18 cellular contexts compared by ENCODE assay signal in the genomic region with DNA sequence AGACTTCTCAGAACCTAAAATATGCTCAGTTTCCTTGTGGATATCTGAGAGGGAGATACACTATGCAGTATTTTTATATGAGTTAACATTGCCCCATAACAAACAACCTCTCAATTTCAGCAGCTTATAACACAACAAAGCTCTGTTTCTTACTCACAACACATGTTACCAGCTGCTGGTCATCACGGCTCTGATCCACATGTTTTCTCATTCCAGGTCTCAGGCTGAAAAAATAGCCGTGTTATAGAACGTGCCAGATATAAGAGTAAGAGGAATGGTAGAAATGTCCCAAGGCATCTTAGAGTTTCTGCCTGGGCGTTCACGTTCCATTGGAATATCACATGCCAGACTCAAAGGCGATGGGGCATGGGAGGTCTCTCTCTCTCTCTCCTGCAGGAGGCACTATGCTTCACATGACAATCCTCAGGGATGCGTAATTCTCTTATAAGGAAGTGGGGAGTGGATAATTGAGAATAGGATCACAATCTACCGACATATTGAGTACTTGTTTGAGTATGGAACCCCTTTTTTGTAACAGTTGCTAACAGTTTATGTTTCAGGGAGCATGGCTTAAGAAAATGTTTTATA.
DNase-seq lines count a peak whose midpoint lies in the region; ATAC-seq and TF ChIP-seq lines count a peak whose summit lies in the region.
"Had no signal": no experiment of that assay in that cellular context is flagged by ENCODE, and none has a peak within 500 bp of the region (broad histone marks: within the 10 kb centered on the region; RNA-seq: fewer than 3 reads in every experiment).

No MANE protein-coding gene starts in this region.

- no peak overlapping the region for H3K9ac ChIP-seq in IMR-90 (ENCODE audit: low read depth, low read length)
- H3K9ac ChIP-seq in endodermal cell (ENCODE audit: extremely low read depth, low read length, poor library complexity, severe bottlenecking), result no peak overlapping the region
- no peak overlapping the region for H3K9ac ChIP-seq in mammary epithelial cell (ENCODE audit: insufficient read depth, low read length)

- no peak overlapping the region for H4K5ac ChIP-seq in IMR-90 (ENCODE audit: low read depth, low read length)

- H2AK9ac ChIP-seq in IMR-90 (replicated peaks; ENCODE audit: low read depth, low read length, poor library complexity), result no peak overlapping the region

- POLR2A ChIA-PET in A673 (lab: Charles Lee; ENCODE audit: low non-redundant PET) (interaction anchor here (0.7 kb wide), 1 partner anchor 39 kb away, joined by 4 read pairs; no protein-coding TSS in a partner anchor), IMR-90 (lab: Charles Lee; ENCODE audit: unreplicated experiment) (no interaction called here)

- no peaks in the 10 kb centered on the region for H3K36me3 ChIP-seq in A673 (ENCODE audit: insufficient read depth, low read length, poor library complexity, severe bottlenecking)
- H3K36me3 ChIP-seq in IMR-90 (ENCODE audit: control insufficient read depth, insufficient read depth, low read length), result no peaks in the 10 kb centered on the region
- H3K36me3 ChIP-seq in endodermal cell (ENCODE audit: control insufficient read depth, insufficient read depth, low read length), result no peaks in the 10 kb centered on the region
- H3K36me3 ChIP-seq in mammary epithelial cell (ENCODE audit: insufficient read depth, low read length), result no peaks in the 10 kb centered on the region

- no peak overlapping the region for H3K56ac ChIP-seq in IMR-90 (ENCODE audit: extremely low read depth, insufficient read depth, low read length)

- ATAC-seq in IMR-90 (ENCODE audit: low read depth), result no peak
- ATAC-seq in GM18502 (IDR thresholded peaks at IDR 0.05; ENCODE audit: poor library complexity, unreplicated experiment), result no peak

- H4K20me1 ChIP-seq in IMR-90 (ENCODE audit: insufficient read depth, low read length), result no peaks in the 10 kb centered on the region
- no peaks in the 10 kb centered on the region for H4K20me1 ChIP-seq in mammary epithelial cell (ENCODE audit: insufficient read depth, low read length)

- no peak overlapping the region for H3K4me3 Mint-ChIP-seq in endodermal cell
- H3K4me3 Mint-ChIP-seq: CD4-positive, alpha-beta memory T cell; naive B cell had no signal

- H3K9me1 ChIP-seq in IMR-90 (ENCODE audit: insufficient read depth, low read length), result no peaks in the 10 kb centered on the region

- no peak overlapping the region for H3K4me3 ChIP-seq in A673 (ENCODE audit: low read depth, low read length, poor library complexity, severe bottlenecking)
- no peak overlapping the region for H3K4me3 ChIP-seq in IMR-90 (ENCODE audit: insufficient read depth, low read depth, low read length)
- no peak overlapping the region for H3K4me3 ChIP-seq in endodermal cell (ENCODE audit: low read length)
- H3K4me3 ChIP-seq in mammary epithelial cell (replicated peaks in 1 of 3; ENCODE audit: insufficient read depth in 1 of 3, low read depth in 2 of 3, low read length in 3 of 3), result no peak overlapping the region
- H3K4me3 ChIP-seq: lung, PC-9, testis had no signal

- H3K4me1 ChIP-seq in A673 (ENCODE audit: insufficient read depth, low read length, poor library complexity, severe bottlenecking) (no peaks in the 10 kb centered on the region), IMR-90 (ENCODE audit: control insufficient read depth, insufficient read depth, low read length) (no peaks in the 10 kb centered on the region), endodermal cell (ENCODE audit: control insufficient read depth, insufficient read depth, low read length) (no peaks in the 10 kb centered on the region), mammary epithelial cell (ENCODE audit: insufficient read depth, low read length) (no peaks in the 10 kb centered on the region)

- CTCF ChIA-PET in A673 (lab: Charles Lee), result no interaction called here
- CTCF ChIA-PET in IMR-90 (lab: Yijun Ruan, JAX), result interaction anchor here (1.3 kb wide), 1 partner anchor 11 kb away, joined by 3 read pairs; no protein-coding TSS in a partner anchor
- CTCF ChIA-PET in mammary epithelial cell (lab: Charles Lee; ENCODE audit: low non-redundant PET), result interaction anchor here (0.8 kb wide), 1 partner anchor 317 kb away, joined by 8 read pairs; no protein-coding TSS in a partner anchor

- H3K27me3 ChIP-seq in A673 (replicated peaks; ENCODE audit: insufficient read depth, low read depth, low read length, poor library complexity), result no peaks in the 10 kb centered on the region
- H3K27me3 ChIP-seq in IMR-90 (ENCODE audit: control insufficient read depth, insufficient read depth, low read length), result no peaks in the 10 kb centered on the region; the same call in 1 of the 2 replicates
- no peaks in the 10 kb centered on the region for H3K27me3 ChIP-seq in endodermal cell (ENCODE audit: control insufficient read depth, insufficient read depth, low read length, poor library complexity, severe bottlenecking)
- no peaks in the 10 kb centered on the region for H3K27me3 ChIP-seq in mammary epithelial cell (ENCODE audit: insufficient read depth, low read length)
- H3K27me3 ChIP-seq: testis had no signal

- peaks cover 23% of the 10 kb centered on the region for H3K9me3 Mint-ChIP-seq in endodermal cell

- TF ChIP-seq CTCF in A673 (conservative IDR thresholded peaks at IDR 0.05; ENCODE audit: low read depth, low read length) (0 out of 2 replicates have a peak, but pooled peaks have one; percentile 18), IMR-90 (conservative IDR thresholded peaks at IDR 0.05; ENCODE audit: low read depth, low read length) (no peak), endodermal cell (conservative IDR thresholded peaks at IDR 0.05) (peak; percentile 72), mammary epithelial cell (conservative IDR thresholded peaks at IDR 0.05 in 1 of 2, IDR thresholded peaks at IDR 0.05 in 1 of 2; ENCODE audit: extremely low read depth in 1 of 2, insufficient read depth in 1 of 2, low read depth in 1 of 2, low read length in 2 of 2) (no peak)

- no peak overlapping the region for H3K14ac ChIP-seq in IMR-90 (replicated peaks; ENCODE audit: low read depth, low read length)

- dilution Hi-C loops in IMR-90 (cut with HindIII; ENCODE audit: low sequenced_read_pairs, unreplicated experiment), result no loop called here
- dilution Hi-C loops in mammary epithelial cell (cut with HindIII; ENCODE audit: low sequenced_read_pairs), result no loop called here

- no peak overlapping the region for H2AFZ ChIP-seq in IMR-90 (replicated peaks; ENCODE audit: low read length, poor library complexity)
- no peak overlapping the region for H2AFZ ChIP-seq in mammary epithelial cell (ENCODE audit: low read depth, low read length)
- H2AFZ ChIP-seq: PC-9 had no signal

- no TSS peak for BruUV-seq in A673 (replicated peaks; lab: Mats Ljungman, UMichigan)
- no TSS peak for BruUV-seq in IMR-90 (replicated peaks; lab: Mats Ljungman, UMichigan)
- no TSS peak for BruUV-seq in mammary epithelial cell (replicated peaks; lab: Mats Ljungman, UMichigan)

- no peak overlapping the region for H2BK20ac ChIP-seq in IMR-90 (ENCODE audit: low read depth, low read length)

- no peak overlapping the region for H2BK120ac ChIP-seq in IMR-90 (ENCODE audit: low read depth, low read length)

- no peak overlapping the region for H3K23ac ChIP-seq in IMR-90 (ENCODE audit: low read depth, low read length)

- no peak for TF ChIP-seq POLR2A in IMR-90 (IDR thresholded peaks at IDR 0.05; ENCODE audit: low read depth, low read length)

- DNase-seq in A673 (ENCODE audit: low spot score), result no peak
- peak; percentile 1 for DNase-seq in IMR-90
- peak; percentile 54 for DNase-seq in endodermal cell
- DNase-seq in iPS DF 19.7 (ENCODE audit: low read depth, low spot score), result peak; percentile 25
- no peak for DNase-seq in mammary epithelial cell
- DNase-seq in SHP77 treated with DMSO at 0.1 percent for 48 hours (lab: John Stamatoyannopoulos, UW), result no peak
- DNase-seq in putamen (ENCODE audit: low spot score), result no peak
- DNase-seq: activated CD4-positive, alpha-beta T cell treated with anti-CD3 and anti-CD28 coated beads for 48 hours; activated effector memory CD4-positive, alpha-beta T cell treated with Interleukin-2 at 50 U/mL for 16 hours; CD4-positive, alpha-beta memory T cell; cerebellar nuclear complex; naive B cell; NCI-H69; PC-9; stimulated activated CD4-positive, alpha-beta T cell treated with anti-CD3 and anti-CD28 coated beads, Interleukin-12 subunit alpha, Interleukin-12 subunit beta, amount 100 ng/mL, for 4 hours; testis had no signal

- H3K27ac ChIP-seq in A673 (ENCODE audit: low read depth, low read length, poor library complexity, severe bottlenecking) (no peak overlapping the region), IMR-90 (ENCODE audit: insufficient read depth, low read length) (no peak overlapping the region), endodermal cell (ENCODE audit: low read depth, low read length) (no peak overlapping the region), mammary epithelial cell (ENCODE audit: insufficient read depth, low read depth, low read length) (no peak overlapping the region)
- H3K27ac ChIP-seq: PC-9, testis had no signal

- no peak overlapping the region for H2BK15ac ChIP-seq in IMR-90 (ENCODE audit: low read depth, low read length)

- H3K18ac ChIP-seq in IMR-90 (ENCODE audit: low read depth, low read length), result no peak overlapping the region

- H3K79me2 ChIP-seq in mammary epithelial cell (ENCODE audit: insufficient read depth, low read length), result no peaks in the 10 kb centered on the region

- H3K4me1 Mint-ChIP-seq in endodermal cell, result peaks cover 15% of the 10 kb centered on the region
- H3K4me1 Mint-ChIP-seq: CD4-positive, alpha-beta memory T cell had no signal

- in situ Hi-C loops in IMR-90 (cut with MboI; ENCODE audit: low sequenced_read_pairs), result loop anchor here (5.0 kb wide), 1 partner anchor 327 kb away; no protein-coding TSS in a partner anchor
- in situ Hi-C loops in mammary epithelial cell (cut with MboI; ENCODE audit: low sequenced_read_pairs in 2 of 2), result no loop called here

- TF ChIP-seq RAD21 in IMR-90 (IDR thresholded peaks at IDR 0.05; ENCODE audit: low read length), result no peak

- no peak overlapping the region for H4K8ac ChIP-seq in IMR-90 (ENCODE audit: low read depth in 2 of 2, low read length in 2 of 2)

- H2BK5ac ChIP-seq in IMR-90 (ENCODE audit: low read depth, low read length, poor library complexity, severe bottlenecking), result no peak overlapping the region

- intact Hi-C loops in A673 (cut with micrococcal nuclease; ENCODE audit: unreplicated experiment) (no loop called here), IMR-90 (cut with micrococcal nuclease) (no loop called here), mammary epithelial cell (cut with micrococcal nuclease) (no loop called here)

- H3K4me2 ChIP-seq in IMR-90 (ENCODE audit: low read depth, low read length) (no peak overlapping the region), mammary epithelial cell (ENCODE audit: insufficient read depth, low read depth, low read length) (no peak overlapping the region)
- H3K4me2 ChIP-seq: PC-9 had no signal

- no peak overlapping the region for H4K91ac ChIP-seq in IMR-90 (ENCODE audit: insufficient read depth, low read depth, low read length)

- no peaks in the 10 kb centered on the region for H3K79me1 ChIP-seq in IMR-90 (ENCODE audit: low read depth in 1 of 2, low read length in 2 of 2)

- peaks cover 34% of the 10 kb centered on the region for H3K27me3 Mint-ChIP-seq in endodermal cell (ENCODE audit: insufficient read depth)

- no peak overlapping the region for H2AK5ac ChIP-seq in IMR-90 (ENCODE audit: low read depth, low read length)

- H3K36me3 Mint-ChIP-seq in endodermal cell (ENCODE audit: low read depth), result no peaks in the 10 kb centered on the region

- no peak overlapping the region for H3K27ac Mint-ChIP-seq in endodermal cell
- H3K27ac Mint-ChIP-seq: CD4-positive, alpha-beta memory T cell; naive B cell had no signal

- H3K9me3 ChIP-seq in A673 (ENCODE audit: low read depth, low read length, poor library complexity, severe bottlenecking) (peaks cover 10% of the 10 kb centered on the region), IMR-90 (ENCODE audit: control insufficient read depth, insufficient read depth, low read length) (no peaks in the 10 kb centered on the region), endodermal cell (ENCODE audit: control insufficient read depth, low read length) (peaks cover 13% of the 10 kb centered on the region), mammary epithelial cell (replicated peaks; ENCODE audit: insufficient read depth, low read length) (peaks cover 7% of the 10 kb centered on the region)
- H3K9me3 ChIP-seq: testis had no signal

- H3K4ac ChIP-seq in IMR-90 (ENCODE audit: low read depth, low read length), result no peak overlapping the region

- WGBS in IMR-90 (ENCODE audit: extremely low coverage in 2 of 2, insufficient read length in 1 of 2), 2 experiments, result no CpG with 5 or more reads among the region's 8 CpGs
- 90 to 93% methylated on average over 5 to 8 of the region's 8 CpGs for WGBS in endodermal cell (ENCODE audit: insufficient coverage in 1 of 2, insufficient read length in 1 of 2), 2 experiments
- WGBS in mammary epithelial cell (ENCODE audit: low coverage, missing lambda C conversion rate), result 87% methylated on average over 8 of the region's 8 CpGs

Comparison
In these comparisons a context has a peak if more than half of its experiments do, and no peak if none do; other contexts are left out.
1. DNase-seq: peak in IMR-90 (single experiment), endodermal cell (single experiment) and iPS DF 19.7 (single experiment); none in A673 (single experiment), mammary epithelial cell (single experiment), SHP77 treated with DMSO at 0.1 percent for 48 hours (single experiment) and putamen (single experiment).
2. CTCF ChIP-seq: peak in A673 (single experiment) and endodermal cell (single experiment); none in IMR-90 (single experiment) and mammary epithelial cell (0 of 2).